In genomic region chr12:6743308-6743707, GRCh38 we compare ENCODE assay signal across 4 cellular contexts. TPM values are rescaled to one million over a fixed set of nuclear protein-coding genes. Genes with fewer than 3 reads are reported as not detected.
"Had no signal": no experiment of that assay in that cellular context is flagged by ENCODE, and none has a peak within 500 bp of the region (broad histone marks: within the 10 kb centered on the region; RNA-seq: fewer than 3 reads in every experiment).

No MANE protein-coding gene starts in this region.

RNA-seq across cellular contexts. Expression of gene LAG3, which starts 29.0 kb away (rescaled TPM):
- total RNA-seq: occipital lobe, SK-MEL-5, skeletal muscle tissue had no signal

RNA-seq across cellular contexts. Expression of gene PIANP, which starts 42.7 kb away (rescaled TPM):
- total RNA-seq: SK-MEL-5, subcutaneous adipose tissue had no signal
